Comparison of ENCODE assay signal across 8 cellular contexts in the genomic region with DNA sequence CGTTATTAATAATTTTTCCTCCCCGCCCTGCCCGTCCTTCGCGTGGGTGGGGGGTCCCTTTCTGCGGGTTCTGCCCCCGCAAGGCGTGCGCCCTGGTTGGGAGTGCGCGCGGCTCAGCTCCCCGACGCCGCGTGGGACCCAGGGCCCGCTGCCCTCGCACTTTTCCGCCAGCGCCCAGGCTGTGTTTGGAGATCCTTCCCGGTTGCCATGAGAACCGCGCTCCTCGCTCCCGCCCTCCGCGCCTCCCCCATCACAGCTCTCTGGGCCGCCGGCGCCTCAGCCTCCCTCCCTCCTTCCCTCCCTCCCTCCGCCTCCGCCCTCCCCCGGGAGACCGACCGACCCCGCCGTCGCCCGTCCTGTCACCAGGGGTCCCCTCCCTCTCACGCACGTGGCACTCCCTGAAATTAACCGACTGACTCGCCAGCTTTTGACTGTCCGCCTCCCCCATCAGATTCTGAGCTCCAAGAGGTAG. TPM values are rescaled to one million over a fixed set of nuclear protein-coding genes. Genes with fewer than 3 reads are reported as not detected.
DNase-seq lines count a peak whose midpoint lies in the region; ATAC-seq lines count a peak whose summit lies in the region.

No MANE protein-coding gene starts in this region.

- H3K27me3 ChIP-seq in iPS-15b (ENCODE audit: control insufficient read depth, insufficient read depth, low read length), result peaks cover 17% of the 10 kb centered on the region

- H3K4me1 Mint-ChIP-seq in T-helper 17 cell, result peaks cover 54% of the 10 kb centered on the region

- DNase-seq in EL, result peak; percentile 87
- DNase-seq in NCI-H1436 treated with DMSO at 0.1 percent for 48 hours (lab: John Stamatoyannopoulos, UW), result peak; percentile 48
- peak; percentile 56 to 64 (median 61) for DNase-seq in T-helper 17 cell
- peak; percentile 65 to 86 for DNase-seq in T47D (ENCODE audit: low read depth in 1 of 2, low spot score in 1 of 2)
- peak; percentile 96 for DNase-seq in sciatic nerve (ENCODE audit: low spot score)
- no peak for DNase-seq in germinal center (ENCODE audit: low spot score)

- in situ Hi-C loops in T47D (cut with HindIII; ENCODE audit: low pct_unique_long_range_greater_than_20kb, low sequenced_read_pairs), result no loop called here

- H3K27ac Mint-ChIP-seq in T-helper 17 cell, result peak overlapping the region; percentile 83

- intact Hi-C loops in sciatic nerve (cut with DNase I), result no loop called here

- H3K36me3 ChIP-seq in iPS-15b (ENCODE audit: control insufficient read depth, insufficient read depth, low read length), result no peaks in the 10 kb centered on the region

- H3K4me3 ChIP-seq in iPS-15b (ENCODE audit: low read depth, low read length), result peak overlapping the region; percentile 72

- H3K4me1 ChIP-seq in iPS-15b (ENCODE audit: control insufficient read depth, insufficient read depth, low read length), result peaks cover 9% of the 10 kb centered on the region

- peak overlapping the region; percentile 88 for H3K4me3 Mint-ChIP-seq in T-helper 17 cell

- no peak overlapping the region for H3K9ac ChIP-seq in iPS-15b (ENCODE audit: low read depth, low read length)

- H3K9me3 ChIP-seq in T-helper 17 cell (ENCODE audit: control insufficient read depth, low read length, poor library complexity, severe bottlenecking) (no peaks in the 10 kb centered on the region), iPS-15b (ENCODE audit: control insufficient read depth, insufficient read depth, low read length) (no peaks in the 10 kb centered on the region)

- no peaks in the 10 kb centered on the region for H3K36me3 Mint-ChIP-seq in T-helper 17 cell (ENCODE audit: low read depth)

- ATAC-seq in T-helper 17 cell (peak; percentile 35), sciatic nerve (peak; percentile 74), HG03565 (IDR thresholded peaks at IDR 0.05; ENCODE audit: unreplicated experiment) (no peak)

- no peaks in the 10 kb centered on the region for H3K27me3 Mint-ChIP-seq in T-helper 17 cell

RNA-seq across cellular contexts. Expression of a gene that starts 2.4 kb away (rescaled TPM):
- 100 to 1,000 TPM; 112 to 113 TPM for total RNA-seq in T-helper 17 cell
- total RNA-seq in sciatic nerve, result 82.5 TPM

RNA-seq across cellular contexts. Expression of a gene that starts 19.4 kb away (rescaled TPM):
- 1 to 10 TPM in 1 of 2 donors, under 1 TPM in 1; 0.63 to 3.2 TPM for total RNA-seq in T-helper 17 cell
- 8.2 TPM for total RNA-seq in sciatic nerve

RNA-seq across cellular contexts. Expression of a gene that starts 21.1 kb away (rescaled TPM):
- total RNA-seq in T-helper 17 cell (10 to 100 TPM; 37.6 to 39.6 TPM), sciatic nerve (112 TPM)

RNA-seq across cellular contexts. Expression of a gene that starts 30.9 kb away (rescaled TPM):
- total RNA-seq in T-helper 17 cell (under 1 TPM; 0.29 to 0.85 TPM), sciatic nerve (8.3 TPM)
